ENCODE assay signal across 2 cellular contexts in genomic region chr10:69403066-69403465, GRCh38.
TF ChIP-seq lines count a peak whose summit lies in the region.

No MANE protein-coding gene starts in this region.

TF ChIP-seq in IMR-90, 13 proteins besides CTCF, POLR2A, EP300 and RAD21:
- TF ChIP-seq SMC3 (IDR thresholded peaks at IDR 0.05; ENCODE audit: low read depth, low read length) (no peak), CEBPB (IDR thresholded peaks at IDR 0.05; ENCODE audit: low read depth, low read length) (no peak), MAFK (IDR thresholded peaks at IDR 0.05; ENCODE audit: low read depth, low read length) (no peak), NFE2L2 (IDR thresholded peaks at IDR 0.05; ENCODE audit: low read depth, low read length) (no peak), CHD1 (IDR thresholded peaks at IDR 0.05; ENCODE audit: low read depth, low read length) (no peak), RFX5 (IDR thresholded peaks at IDR 0.05; ENCODE audit: low read depth, low read length) (no peak), MAZ (IDR thresholded peaks at IDR 0.05; ENCODE audit: borderline replicate concordance, low read depth, low read length) (no peak), MXI1 (IDR thresholded peaks at IDR 0.05; ENCODE audit: borderline replicate concordance, low read depth, low read length) (no peak), BHLHE40 (IDR thresholded peaks at IDR 0.05; ENCODE audit: low read depth, low read length) (no peak), RCOR1 (IDR thresholded peaks at IDR 0.05; ENCODE audit: insufficient replicate concordance, low read length) (no peak)
- TF ChIP-seq, protein P1, sequence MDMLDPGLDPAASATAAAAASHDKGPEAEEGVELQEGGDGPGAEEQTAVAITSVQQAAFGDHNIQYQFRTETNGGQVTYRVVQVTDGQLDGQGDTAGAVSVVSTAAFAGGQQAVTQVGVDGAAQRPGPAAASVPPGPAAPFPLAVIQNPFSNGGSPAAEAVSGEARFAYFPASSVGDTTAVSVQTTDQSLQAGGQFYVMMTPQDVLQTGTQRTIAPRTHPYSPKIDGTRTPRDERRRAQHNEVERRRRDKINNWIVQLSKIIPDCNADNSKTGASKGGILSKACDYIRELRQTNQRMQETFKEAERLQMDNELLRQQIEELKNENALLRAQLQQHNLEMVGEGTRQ (IDR thresholded peaks at IDR 0.05; ENCODE audit: low read depth, low read length), result no peak
- TF ChIP-seq, protein P2, sequence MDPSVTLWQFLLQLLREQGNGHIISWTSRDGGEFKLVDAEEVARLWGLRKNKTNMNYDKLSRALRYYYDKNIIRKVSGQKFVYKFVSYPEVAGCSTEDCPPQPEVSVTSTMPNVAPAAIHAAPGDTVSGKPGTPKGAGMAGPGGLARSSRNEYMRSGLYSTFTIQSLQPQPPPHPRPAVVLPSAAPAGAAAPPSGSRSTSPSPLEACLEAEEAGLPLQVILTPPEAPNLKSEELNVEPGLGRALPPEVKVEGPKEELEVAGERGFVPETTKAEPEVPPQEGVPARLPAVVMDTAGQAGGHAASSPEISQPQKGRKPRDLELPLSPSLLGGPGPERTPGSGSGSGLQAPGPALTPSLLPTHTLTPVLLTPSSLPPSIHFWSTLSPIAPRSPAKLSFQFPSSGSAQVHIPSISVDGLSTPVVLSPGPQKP (IDR thresholded peaks at IDR 0.05; ENCODE audit: borderline replicate concordance, low read depth, low read length), result no peak

TF ChIP-seq in GM23338, 12 proteins besides CTCF, POLR2A, EP300 and RAD21:
- TF ChIP-seq JUNB (IDR thresholded peaks at IDR 0.05; ENCODE audit: unreplicated experiment) (no peak), EZH2phosphoT487 (IDR thresholded peaks at IDR 0.05; ENCODE audit: unreplicated experiment) (no peak), STAT1 (IDR thresholded peaks at IDR 0.05; ENCODE audit: unreplicated experiment) (no peak), ETS1 (IDR thresholded peaks at IDR 0.05) (no peak), ZNF114 (CRISPR knock-in tag; IDR thresholded peaks at IDR 0.05) (no peak), NANOG (IDR thresholded peaks at IDR 0.05; ENCODE audit: borderline replicate concordance) (no peak), POLR2AphosphoS5 (IDR thresholded peaks at IDR 0.05; ENCODE audit: low read depth) (no peak), CREB1 (CRISPR knock-in tag; IDR thresholded peaks at IDR 0.05; ENCODE audit: low read depth) (no peak), ZNF462 (CRISPR knock-in tag; IDR thresholded peaks at IDR 0.05) (no peak), EZH2 (IDR thresholded peaks at IDR 0.05; ENCODE audit: low read depth, unreplicated experiment) (no peak), ZNF331 (CRISPR knock-in tag; IDR thresholded peaks at IDR 0.05; ENCODE audit: low read depth) (no peak)
- TF ChIP-seq, protein P3, sequence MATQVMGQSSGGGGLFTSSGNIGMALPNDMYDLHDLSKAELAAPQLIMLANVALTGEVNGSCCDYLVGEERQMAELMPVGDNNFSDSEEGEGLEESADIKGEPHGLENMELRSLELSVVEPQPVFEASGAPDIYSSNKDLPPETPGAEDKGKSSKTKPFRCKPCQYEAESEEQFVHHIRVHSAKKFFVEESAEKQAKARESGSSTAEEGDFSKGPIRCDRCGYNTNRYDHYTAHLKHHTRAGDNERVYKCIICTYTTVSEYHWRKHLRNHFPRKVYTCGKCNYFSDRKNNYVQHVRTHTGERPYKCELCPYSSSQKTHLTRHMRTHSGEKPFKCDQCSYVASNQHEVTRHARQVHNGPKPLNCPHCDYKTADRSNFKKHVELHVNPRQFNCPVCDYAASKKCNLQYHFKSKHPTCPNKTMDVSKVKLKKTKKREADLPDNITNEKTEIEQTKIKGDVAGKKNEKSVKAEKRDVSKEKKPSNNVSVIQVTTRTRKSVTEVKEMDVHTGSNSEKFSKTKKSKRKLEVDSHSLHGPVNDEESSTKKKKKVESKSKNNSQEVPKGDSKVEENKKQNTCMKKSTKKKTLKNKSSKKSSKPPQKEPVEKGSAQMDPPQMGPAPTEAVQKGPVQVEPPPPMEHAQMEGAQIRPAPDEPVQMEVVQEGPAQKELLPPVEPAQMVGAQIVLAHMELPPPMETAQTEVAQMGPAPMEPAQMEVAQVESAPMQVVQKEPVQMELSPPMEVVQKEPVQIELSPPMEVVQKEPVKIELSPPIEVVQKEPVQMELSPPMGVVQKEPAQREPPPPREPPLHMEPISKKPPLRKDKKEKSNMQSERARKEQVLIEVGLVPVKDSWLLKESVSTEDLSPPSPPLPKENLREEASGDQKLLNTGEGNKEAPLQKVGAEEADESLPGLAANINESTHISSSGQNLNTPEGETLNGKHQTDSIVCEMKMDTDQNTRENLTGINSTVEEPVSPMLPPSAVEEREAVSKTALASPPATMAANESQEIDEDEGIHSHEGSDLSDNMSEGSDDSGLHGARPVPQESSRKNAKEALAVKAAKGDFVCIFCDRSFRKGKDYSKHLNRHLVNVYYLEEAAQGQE (IDR thresholded peaks at IDR 0.05; ENCODE audit: unreplicated experiment), result no peak
